ENCODE assay signal across 1 cellular context in genomic region chr12:69405466-69405865, GRCh38.
TF ChIP-seq lines count a peak whose summit lies in the region.

No MANE protein-coding gene starts in this region.

TF ChIP-seq in K562, 482 proteins besides CTCF, POLR2A, EP300 and RAD21 (continued from another document):
- TF ChIP-seq ARID4B (CRISPR knock-in tag; IDR thresholded peaks at IDR 0.05) (no peak), JUND (IDR thresholded peaks at IDR 0.05; ENCODE audit: borderline replicate concordance, low read depth, low read length) (peak; percentile 31; the same call in 1 of the 2 replicates), JUND (tag; IDR thresholded peaks at IDR 0.05; ENCODE audit: borderline replicate concordance, low read depth, low read length) (no peak), MITF (IDR thresholded peaks at IDR 0.05) (no peak), RFX7 (CRISPR knock-in tag; IDR thresholded peaks at IDR 0.05) (no peak), TFAM (CRISPR knock-in tag; conservative IDR thresholded peaks at IDR 0.05) (no peak), PPARD (CRISPR knock-in tag; IDR thresholded peaks at IDR 0.05) (no peak), FOSL1 (tag; conservative IDR thresholded peaks at IDR 0.05) (peak; percentile 94), SNIP1 (IDR thresholded peaks at IDR 0.05; ENCODE audit: low read depth) (no peak), ARHGAP35 (IDR thresholded peaks at IDR 0.05; ENCODE audit: partially characterized antibody) (no peak), RBM14 (IDR thresholded peaks at IDR 0.05; ENCODE audit: borderline replicate concordance, insufficient read depth, low read depth, low read length) (no peak)
TF ChIP-seq in K562: peak in this region for 3.
